In the genomic region with DNA sequence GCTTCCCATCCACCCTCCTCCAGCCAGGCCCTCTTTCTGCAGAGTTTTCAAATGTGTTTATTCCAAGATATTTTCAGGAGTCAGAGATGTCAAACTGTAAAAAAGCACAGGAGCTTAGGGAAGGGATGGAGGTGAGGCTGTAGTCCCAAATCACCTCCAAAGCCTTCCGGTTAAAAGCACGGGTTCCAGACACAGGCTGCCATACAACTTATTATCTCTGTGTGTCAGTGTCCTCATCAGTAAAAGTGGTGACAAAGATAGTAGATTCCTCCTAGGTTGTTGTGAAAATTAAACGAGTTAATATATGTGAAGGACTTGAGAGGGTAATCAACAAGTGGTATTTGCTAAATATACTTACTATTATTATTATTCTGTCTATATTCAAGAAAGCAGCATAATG, we compare ENCODE assay signal across 15 cellular contexts.
"Had no signal": no experiment of that assay in that cellular context is flagged by ENCODE, and none has a peak within 500 bp of the region (broad histone marks: within the 10 kb centered on the region; RNA-seq: fewer than 3 reads in every experiment).

No MANE protein-coding gene starts in this region.

- DNase-seq: Karpas-422, KG1, MG63, NCI-H1105, NCI-H1436 treated with DMSO at 0.1 percent for 48 hours, NCI-H1694, NCI-H187 treated with DMSO at 0.1 percent for 48 hours, NCI-H2029 treated with DMSO at 0.1 percent for 48 hours, NCI-H2171 treated with DMSO at 0.1 percent for 48 hours, NCI-H446 treated with DMSO at 0.1 percent for 48 hours, NCI-H510A treated with DMSO at 0.1 percent for 48 hours, NCI-H526, NCI-H82, PC-3, SIG-M5 had no signal
